In the genomic region with DNA sequence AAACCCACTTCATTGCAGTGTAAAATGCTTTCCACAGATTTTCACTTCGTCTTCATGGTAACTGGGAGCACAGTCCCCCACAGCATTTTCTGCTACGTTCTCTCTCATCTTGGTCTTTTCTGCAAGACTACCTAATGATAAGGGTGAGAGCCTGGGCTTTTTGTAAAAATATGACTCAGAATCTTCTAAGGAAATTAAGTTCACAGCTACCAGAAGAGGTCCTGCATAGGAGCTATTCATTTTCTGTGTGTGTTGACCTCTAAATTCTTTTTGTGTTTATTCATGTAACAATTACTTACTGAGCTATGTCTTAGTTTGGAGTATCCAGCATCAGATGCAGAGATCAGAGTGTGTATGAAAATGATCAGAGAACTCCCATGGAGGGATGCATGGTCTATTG, we compare ENCODE assay signal across 22 cellular contexts.
"Had no signal": no experiment of that assay in that cellular context is flagged by ENCODE, and none has a peak within 500 bp of the region (broad histone marks: within the 10 kb centered on the region; RNA-seq: fewer than 3 reads in every experiment).

No MANE protein-coding gene starts in this region.

- H3K4me1 Mint-ChIP-seq: T-cell had no signal

- H3K27me3 Mint-ChIP-seq: activated CD8-positive, alpha-beta T cell treated with anti-CD3 and anti-CD28 coated beads for 36 hours had no signal

- H3K9me3 Mint-ChIP-seq: activated CD8-positive, alpha-beta T cell treated with anti-CD3 and anti-CD28 coated beads for 36 hours; activated T-cell treated with anti-CD3 and anti-CD28 coated beads, Interleukin-2, amount 50 U/mL, for 72 hours; T-cell had no signal

- H3K27ac ChIP-seq: ascending aorta had no signal

- H3K9me3 ChIP-seq: ascending aorta had no signal

- H3K36me3 Mint-ChIP-seq: T-cell had no signal

- H3K36me3 ChIP-seq: ascending aorta had no signal

- ATAC-seq: activated CD4-positive, CD25-positive, alpha-beta regulatory T cell treated with anti-CD3 and anti-CD28 coated beads, Interleukin-2, amount 50 U/mL, for 24 hours; activated CD8-positive, alpha-beta T cell treated with anti-CD3 and anti-CD28 coated beads for 36 hours; activated T-cell treated with anti-CD3 and anti-CD28 coated beads, Interleukin-2, amount 50 U/mL, for 72 hours; T-cell had no signal

- H3K27me3 ChIP-seq: ascending aorta had no signal

- DNase-seq: activated CD4-positive, alpha-beta T cell treated with anti-CD3 and anti-CD28 coated beads for 4 hours; activated CD8-positive, alpha-beta memory T cell treated with anti-CD3 and anti-CD28 coated beads, Interleukin-2, amount 50 U/mL, for 4 hours; activated CD8-positive, alpha-beta T cell treated with anti-CD3 and anti-CD28 coated beads for 36 hours; activated naive CD4-positive, alpha-beta T cell treated with anti-CD3 and anti-CD28 coated beads, Interleukin-2, amount 50 U/mL, for 16 hours; activated T-cell treated with anti-CD3 and anti-CD28 coated beads, Interleukin-2, amount 50 U/mL, for 72 hours; amniotic stem cell; caudate nucleus; Kasumi-1; KBM-7; NCI-H1105; NCI-H1436; NCI-H1694 treated with DMSO at 0.1 percent for 48 hours; NCI-H2029 treated with DMSO at 0.1 percent for 48 hours; NCI-H446; NCI-H526; NCI-H82; SIG-M5; T-cell; T-helper 2 cell; T1000 had no signal

- H3K4me3 ChIP-seq: ascending aorta had no signal

- H3K4me3 Mint-ChIP-seq: activated CD8-positive, alpha-beta T cell treated with anti-CD3 and anti-CD28 coated beads for 36 hours; activated T-cell treated with anti-CD3 and anti-CD28 coated beads, Interleukin-2, amount 50 U/mL, for 72 hours; T-cell had no signal

- H3K27ac Mint-ChIP-seq: activated CD8-positive, alpha-beta T cell treated with anti-CD3 and anti-CD28 coated beads for 36 hours; activated T-cell treated with anti-CD3 and anti-CD28 coated beads, Interleukin-2, amount 50 U/mL, for 72 hours; T-cell had no signal
